7 cellular contexts compared by ENCODE assay signal in genomic region chr13:98886587-98886986, GRCh38.
"Had no signal": no experiment of that assay in that cellular context is flagged by ENCODE, and none has a peak within 500 bp of the region (broad histone marks: within the 10 kb centered on the region; RNA-seq: fewer than 3 reads in every experiment).

No MANE protein-coding gene starts in this region.

- H3K9me3 Mint-ChIP-seq: H9 had no signal

- H3K9ac ChIP-seq: GM23248 had no signal

- H2AFZ ChIP-seq: GM23248 had no signal

- FAIRE-seq: HepG2, K562 had no signal

- H3K27ac ChIP-seq: GM23248, HL-60 had no signal

- DNase-seq: GM23248, H9, HCEC 1CT, KG1 had no signal

- H3K27ac Mint-ChIP-seq: H9 had no signal

- ATAC-seq: HepG2, K562 had no signal

- H3K4me3 ChIP-seq: GM23248, K562 had no signal

- H3K4me3 Mint-ChIP-seq: H9 had no signal
